31 cellular contexts compared by ENCODE assay signal in the genomic region with DNA sequence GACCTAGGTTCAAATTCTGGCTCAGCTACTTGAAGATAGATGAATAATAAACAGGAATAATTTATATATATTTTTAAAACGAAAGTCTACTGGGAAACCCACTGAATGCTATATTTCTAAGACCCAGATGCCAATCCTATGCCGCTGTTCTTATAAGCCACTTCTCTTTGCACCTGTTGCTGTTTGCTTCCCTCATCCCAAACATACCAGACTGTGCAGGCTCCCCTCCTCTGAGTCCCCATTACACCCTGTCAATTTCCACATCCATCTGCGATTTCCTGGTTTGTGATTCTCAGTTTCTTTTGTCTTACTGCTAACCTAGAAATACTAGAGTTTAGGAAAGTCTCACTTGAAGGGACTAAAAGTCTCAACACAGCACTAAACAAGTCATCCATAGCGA.
"Had no signal": no experiment of that assay in that cellular context is flagged by ENCODE, and none has a peak within 500 bp of the region (broad histone marks: within the 10 kb centered on the region; RNA-seq: fewer than 3 reads in every experiment).

No MANE protein-coding gene starts in this region.

- H3K9ac ChIP-seq: neural progenitor cell had no signal

- H3K4me2 ChIP-seq: hepatocyte, neural progenitor cell had no signal

- H3K36me3 ChIP-seq: ascending aorta, brain microvascular endothelial cell, gastrocnemius medialis, left ventricle myocardium inferior, neural progenitor cell, thoracic aorta, uterus, WERI-Rb-1 had no signal

- H3K27ac ChIP-seq: ascending aorta, coronary artery, dorsolateral prefrontal cortex, gastrocnemius medialis, hepatocyte, left ventricle myocardium inferior, neural progenitor cell, skin epidermis, thoracic aorta, uterus, WERI-Rb-1 had no signal

- H3K27me3 ChIP-seq: ascending aorta, brain microvascular endothelial cell, dorsolateral prefrontal cortex, gastrocnemius medialis, hepatocyte, neural progenitor cell, uterus had no signal

- H3K79me2 ChIP-seq: hepatocyte had no signal

- H2AFZ ChIP-seq: hepatocyte, neural progenitor cell had no signal

- ATAC-seq: activated CD4-positive, CD25-positive, alpha-beta regulatory T cell treated with anti-CD3 and anti-CD28 coated beads, Interleukin-2, amount 50 U/mL, for 24 hours; gastrocnemius medialis; mucosa of descending colon; right cardiac atrium had no signal

- DNase-seq: activated CD4-positive, alpha-beta T cell treated with anti-CD3 and anti-CD28 coated beads for 48 hours; activated CD4-positive, alpha-beta T cell treated with anti-CD3 and anti-CD28 coated beads, Interleukin-2, amount 50 U/mL, for 48 hours; activated CD8-positive, alpha-beta memory T cell treated with anti-CD3 and anti-CD28 coated beads for 24 hours; activated gamma-delta T cell; activated naive CD4-positive, alpha-beta T cell treated with anti-CD3 and anti-CD28 coated beads, Interleukin-2, amount 10 ng/mL, durations not matched to agents 7 days and 5 days; activated naive CD8-positive, alpha-beta T cell treated with anti-CD3 and anti-CD28 coated beads, Interleukin-2, amount 10 ng/mL, durations not matched to agents 7 days and 5 days; activated T-cell treated with anti-CD3 and anti-CD28 coated beads, Interleukin-2, amount 50 U/mL, for 1 hour; brain microvascular endothelial cell; dorsolateral prefrontal cortex; effector memory CD4-positive, alpha-beta T cell; erythroblast; gastrocnemius medialis; glutamatergic neuron; islet precursor cell; left ventricle myocardium inferior; mucosa of descending colon; naive B cell; right cardiac atrium; stimulated activated CD4-positive, alpha-beta T cell treated with anti-CD3 and anti-CD28 coated beads, Interleukin-12 subunit alpha, Interleukin-12 subunit beta, amount 100 ng/mL, for 4 hours; stimulated activated CD4-positive, alpha-beta T cell treated with anti-CD3 and anti-CD28 coated beads, Interleukin-4, amount 100 ng/mL, for 1 hour; T1000; uterus; WERI-Rb-1 had no signal

- H3K9me3 ChIP-seq: ascending aorta, gastrocnemius medialis, left ventricle myocardium inferior, mucosa of descending colon, thoracic aorta, uterus had no signal

- H3K4me1 ChIP-seq: ascending aorta, left ventricle myocardium inferior, neural progenitor cell, uterus had no signal

- H3K4me3 ChIP-seq: ascending aorta, coronary artery, dorsolateral prefrontal cortex, gastrocnemius medialis, hepatocyte, left ventricle myocardium inferior, lung, mucosa of descending colon, neural progenitor cell, skin epidermis, thoracic aorta, uterus had no signal
